In genomic region chr12:53994268-53994690, GRCh38 we compare ENCODE assay signal across 1 cellular context.
A peak's percentile ranks its signal among the peaks of the same experiment; 100 is the strongest.
TF ChIP-seq lines count a peak whose summit lies in the region.

No MANE protein-coding gene starts in this region.

TF ChIP-seq in HepG2, 621 proteins besides CTCF, POLR2A, EP300 and RAD21 (continued from another document and continues in another):
- TF ChIP-seq TFDP1 (CRISPR knock-in tag; IDR thresholded peaks at IDR 0.05; ENCODE audit: borderline replicate concordance), result peak; percentile 75; the same call in 1 of the 2 replicates
- no peak for TF ChIP-seq KLF9 (CRISPR knock-in tag; IDR thresholded peaks at IDR 0.05; ENCODE audit: low read depth)
- no peak for TF ChIP-seq HNRNPH1 (optimal IDR thresholded peaks at IDR 0.05; ENCODE audit: low read depth, low read length)
- 0 out of 2 replicates have a peak, but pooled peaks have one; percentile 19 for TF ChIP-seq ZNF143 (CRISPR knock-in tag; IDR thresholded peaks at IDR 0.05)
- TF ChIP-seq YEATS4 (CRISPR knock-in tag; IDR thresholded peaks at IDR 0.05; ENCODE audit: borderline replicate concordance), result 0 out of 2 replicates have a peak, but pooled peaks have one; percentile 19
- no peak for TF ChIP-seq TRIM24 (CRISPR knock-in tag; IDR thresholded peaks at IDR 0.05)
- TF ChIP-seq HNF1B (CRISPR knock-in tag; IDR thresholded peaks at IDR 0.05), result peak; percentile 29; the same call in 1 of the 2 replicates
- TF ChIP-seq ZNF781 (CRISPR knock-in tag; IDR thresholded peaks at IDR 0.05; ENCODE audit: borderline replicate concordance, not compliant biosample characterization), result no peak
- no peak for TF ChIP-seq ATF7-NPFF (CRISPR knock-in tag; IDR thresholded peaks at IDR 0.05; ENCODE audit: low read depth)
- TF ChIP-seq MBD4 (IDR thresholded peaks at IDR 0.05; ENCODE audit: borderline replicate concordance, low read length), result no peak
- TF ChIP-seq NR2F6 (IDR thresholded peaks at IDR 0.05), result no peak
- TF ChIP-seq NR2F6 (CRISPR knock-in tag; IDR thresholded peaks at IDR 0.05), result 0 out of 2 replicates have a peak, but pooled peaks have one; percentile 28
- TF ChIP-seq TSC22D2 (CRISPR knock-in tag; IDR thresholded peaks at IDR 0.05; ENCODE audit: borderline replicate concordance), result no peak
- TF ChIP-seq FOXK2 (IDR thresholded peaks at IDR 0.05), result no peak
- TF ChIP-seq TBX2 (CRISPR knock-in tag; IDR thresholded peaks at IDR 0.05; ENCODE audit: borderline replicate concordance), result peak; percentile 66; the same call in 1 of the 2 replicates
- 0 out of 2 replicates have a peak, but pooled peaks have one; percentile 40 for TF ChIP-seq ZNF878 (CRISPR knock-in tag; IDR thresholded peaks at IDR 0.05)
- no peak for TF ChIP-seq ZBTB26 (CRISPR knock-in tag; IDR thresholded peaks at IDR 0.05; ENCODE audit: borderline replicate concordance)
- peak; percentile 20; the same call in 1 of the 2 replicates for TF ChIP-seq ZNF629 (CRISPR knock-in tag; conservative IDR thresholded peaks at IDR 0.05)
- TF ChIP-seq CHCHD3 (CRISPR knock-in tag; IDR thresholded peaks at IDR 0.05), result no peak
- no peak for TF ChIP-seq FOXP1 (IDR thresholded peaks at IDR 0.05)
- no peak for TF ChIP-seq FOXP1 (CRISPR knock-in tag; IDR thresholded peaks at IDR 0.05)
- TF ChIP-seq ATF1 (CRISPR knock-in tag; IDR thresholded peaks at IDR 0.05), result no peak
- TF ChIP-seq ATM (IDR thresholded peaks at IDR 0.05; ENCODE audit: borderline replicate concordance), result no peak
- no peak for TF ChIP-seq TCF12 (IDR thresholded peaks at IDR 0.05)
- no peak for TF ChIP-seq TCF12 (CRISPR knock-in tag; IDR thresholded peaks at IDR 0.05)
- peak; percentile 47; the same call in 1 of the 2 replicates for TF ChIP-seq FOXP4 (CRISPR knock-in tag; IDR thresholded peaks at IDR 0.05)
- no peak for TF ChIP-seq THYN1 (CRISPR knock-in tag; IDR thresholded peaks at IDR 0.05; ENCODE audit: borderline replicate concordance, low read depth)
- no peak for TF ChIP-seq ATF3 (CRISPR knock-in tag; IDR thresholded peaks at IDR 0.05)
- TF ChIP-seq SIN3B (IDR thresholded peaks at IDR 0.05; ENCODE audit: low read length), result no peak
- peak; percentile 44 for TF ChIP-seq HNRNPLL (IDR thresholded peaks at IDR 0.05; ENCODE audit: low read depth, low read length, poor library complexity, severe bottlenecking)
- TF ChIP-seq MYC (CRISPR knock-in tag; IDR thresholded peaks at IDR 0.05; ENCODE audit: borderline replicate concordance), result peak; percentile 70; the same call in 1 of the 2 replicates
- TF ChIP-seq MEIS2 (CRISPR knock-in tag; IDR thresholded peaks at IDR 0.05), result no peak
- TF ChIP-seq ZMAT3 (CRISPR knock-in tag; conservative IDR thresholded peaks at IDR 0.05), result 0 out of 2 replicates have a peak, but pooled peaks have one; percentile 33
- TF ChIP-seq ZNF891 (CRISPR knock-in tag; IDR thresholded peaks at IDR 0.05), result no peak
- peak; percentile 38; the same call in 1 of the 2 replicates for TF ChIP-seq ZNF263 (CRISPR knock-in tag; IDR thresholded peaks at IDR 0.05)
- TF ChIP-seq ZFY (CRISPR knock-in tag; IDR thresholded peaks at IDR 0.05), result peak; percentile 49
- 0 out of 2 replicates have a peak, but pooled peaks have one; percentile 53 for TF ChIP-seq ZNF772 (CRISPR knock-in tag; IDR thresholded peaks at IDR 0.05)
- TF ChIP-seq LBX2 (CRISPR knock-in tag; IDR thresholded peaks at IDR 0.05; ENCODE audit: borderline replicate concordance), result no peak
- TF ChIP-seq ZHX2 (IDR thresholded peaks at IDR 0.05; ENCODE audit: low read depth), result no peak
- TF ChIP-seq ZHX2 (CRISPR knock-in tag; IDR thresholded peaks at IDR 0.05; ENCODE audit: borderline replicate concordance), result no peak
- peak; percentile 51 for TF ChIP-seq ZNF18 (CRISPR knock-in tag; IDR thresholded peaks at IDR 0.05; ENCODE audit: insufficient replicate concordance)
- no peak for TF ChIP-seq DRAP1 (CRISPR knock-in tag; IDR thresholded peaks at IDR 0.05)
- no peak for TF ChIP-seq MED8 (CRISPR knock-in tag; IDR thresholded peaks at IDR 0.05; ENCODE audit: insufficient replicate concordance)
- peak; percentile 66; the same call in 1 of the 2 replicates for TF ChIP-seq MXD1 (CRISPR knock-in tag; IDR thresholded peaks at IDR 0.05)
- 0 out of 2 replicates have a peak, but pooled peaks have one; percentile 8 for TF ChIP-seq HMG20A (CRISPR knock-in tag; IDR thresholded peaks at IDR 0.05; ENCODE audit: borderline replicate concordance)
- peak; percentile 70; the same call in 1 of the 2 replicates for TF ChIP-seq HNF4G (IDR thresholded peaks at IDR 0.05; ENCODE audit: borderline replicate concordance, low read depth, low read length)
- TF ChIP-seq HNF4G (CRISPR knock-in tag; IDR thresholded peaks at IDR 0.05; ENCODE audit: borderline replicate concordance, low read depth), result peak; percentile 68; the same call in 1 of the 2 replicates
- TF ChIP-seq ZMYM4 (CRISPR knock-in tag; IDR thresholded peaks at IDR 0.05), result peak; percentile 42; the same call in 1 of the 2 replicates
